ENCODE assay signal across 19 cellular contexts in the genomic region with DNA sequence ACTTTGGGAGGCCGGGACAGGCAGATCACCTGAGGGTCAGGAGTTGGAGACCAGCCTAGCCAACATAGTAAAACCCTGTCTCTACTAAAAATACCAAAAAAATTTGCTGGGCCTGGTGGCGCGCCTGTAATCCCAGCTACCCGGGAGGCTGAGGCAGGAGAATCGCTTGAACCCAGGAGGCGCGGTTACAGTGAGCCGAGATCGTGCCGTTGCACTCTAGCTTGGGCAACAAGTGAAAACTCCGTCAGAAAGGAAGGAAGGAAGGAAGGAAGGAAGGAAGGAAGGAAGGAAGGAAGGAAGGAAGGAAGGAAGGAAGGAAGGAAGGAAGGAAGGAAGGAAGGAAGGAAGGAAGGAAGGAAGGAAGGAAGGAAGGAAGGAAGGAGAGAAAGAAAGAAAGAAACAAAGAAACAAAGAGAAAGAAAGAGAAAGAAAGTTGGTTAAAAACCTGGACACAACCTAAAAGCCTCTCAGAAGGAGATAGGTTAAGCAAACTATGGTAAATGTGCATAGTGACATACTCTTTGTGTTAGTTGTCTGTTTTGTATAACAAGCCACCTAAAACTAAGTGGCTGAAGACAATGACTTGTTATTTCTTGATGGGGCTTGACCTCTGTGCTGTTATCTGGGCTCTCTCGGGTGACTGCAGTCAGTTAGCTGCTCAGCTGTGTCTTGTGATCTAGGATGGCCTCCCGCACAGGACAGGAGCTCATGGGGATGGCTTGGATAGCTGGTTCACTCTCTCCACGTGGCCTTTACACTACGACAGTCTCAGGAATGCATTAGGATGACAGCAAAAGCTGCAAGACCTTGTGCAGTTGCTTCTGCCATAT. TPM values are rescaled to one million over a fixed set of nuclear protein-coding genes. Genes with fewer than 3 reads are reported as not detected.
DNase-seq lines count a peak whose midpoint lies in the region; ATAC-seq, FAIRE-seq and TF ChIP-seq lines count a peak whose summit lies in the region.
"Had no signal": no experiment of that assay in that cellular context is flagged by ENCODE, and none has a peak within 500 bp of the region (broad histone marks: within the 10 kb centered on the region; RNA-seq: fewer than 3 reads in every experiment).

No MANE protein-coding gene starts in this region.

- H3K4me1 Mint-ChIP-seq in nephron progenitor cell (peaks cover 19% of the 10 kb centered on the region), MCF 10A (ENCODE audit: insufficient read depth, unreplicated experiment) (peaks cover under 1% of the 10 kb centered on the region)
- H3K4me1 Mint-ChIP-seq: CD4-positive, CD25-positive, alpha-beta regulatory T cell had no signal

- H3K79me2 ChIP-seq in HepG2 (ENCODE audit: insufficient read depth, low read length), result no peaks in the 10 kb centered on the region
- no peaks in the 10 kb centered on the region for H3K79me2 ChIP-seq in K562 (ENCODE audit: control insufficient read depth, insufficient read depth, low read length)

- H3K4me3 ChIP-seq in HepG2 (replicated peaks in 1 of 3; ENCODE audit: insufficient read depth in 1 of 3, low read depth in 2 of 3, low read length in 3 of 3), result no peak overlapping the region
- no peak overlapping the region for H3K4me3 ChIP-seq in right lobe of liver
- no peak overlapping the region for H3K4me3 ChIP-seq in K562
- H3K4me3 ChIP-seq: BLaER1 treated with 17β-estradiol and CSF1 and Interleukin-3, amounts not matched to agents 10 nM and 100 nM had no signal

- H3K9me3 Mint-ChIP-seq in nephron progenitor cell (peaks cover 31% of the 10 kb centered on the region), MCF 10A (ENCODE audit: unreplicated experiment) (no peaks in the 10 kb centered on the region)

- ATAC-seq in HepG2 (no peak), right lobe of liver (no peak), K562 (peak; percentile 57), GM18873 (IDR thresholded peaks at IDR 0.05; ENCODE audit: low FRiP score, unreplicated experiment) (no peak)
- ATAC-seq: HCT116 had no signal

- H3K9me3 ChIP-seq in HepG2 (ENCODE audit: low read length) (peaks cover 10% of the 10 kb centered on the region; the same call in 1 of the 2 replicates), right lobe of liver (no peaks in the 10 kb centered on the region), K562 (replicated peaks; ENCODE audit: control insufficient read depth, insufficient read depth, low read depth, low read length) (no peaks in the 10 kb centered on the region)

- intact Hi-C loops in HepG2 (cut with micrococcal nuclease; ENCODE audit: unreplicated experiment), result no loop called here
- intact Hi-C loops in right lobe of liver (cut with DNase I), result no loop called here
- intact Hi-C loops in K562 (cut with micrococcal nuclease), result no loop called here
- intact Hi-C loops in MCF 10A (cut with micrococcal nuclease), result no loop called here

- DNase-seq in HepG2 (ENCODE audit: low spot score), result no peak
- DNase-seq in right lobe of liver, result no peak
- DNase-seq in K562 (ENCODE audit: extremely low read depth in 1 of 4, low spot score in 3 of 4), result peak in 1 of 4 experiments; percentile 10
- DNase-seq in nephron progenitor cell, result no peak
- DNase-seq in stimulated activated CD4-positive, alpha-beta T cell treated with anti-CD3 and anti-CD28 coated beads, Interleukin-4, amount 100 ng/mL, for 1 hour, result no peak
- DNase-seq in MCF 10A (ENCODE audit: unreplicated experiment), result no peak
- DNase-seq in SHP77 treated with DMSO at 0.1 percent for 48 hours (lab: John Stamatoyannopoulos, UW), result no peak
- DNase-seq: ACHN; Calu3; CD4-positive, CD25-positive, alpha-beta regulatory T cell; DMS 273 treated with DMSO at 0.1 percent for 48 hours; KBM-7 had no signal

- H3K27ac Mint-ChIP-seq in nephron progenitor cell, result peak overlapping the region; percentile 88
- H3K27ac Mint-ChIP-seq in MCF 10A (ENCODE audit: low read depth, unreplicated experiment), result no peak overlapping the region
- H3K27ac Mint-ChIP-seq: CD4-positive, CD25-positive, alpha-beta regulatory T cell had no signal

- POLR2A ChIA-PET in HepG2 (lab: Yijun Ruan, JAX), result no interaction called here
- POLR2A ChIA-PET in K562 (lab: Yijun Ruan, JAX), result interaction anchor here (1.1 kb wide), 1 partner anchor 15 kb away, joined by 3 read pairs; no protein-coding TSS in a partner anchor
- POLR2A ChIA-PET in MCF 10A (lab: Yijun Ruan, JAX), result no interaction called here

- H2AFZ ChIP-seq in HepG2 (ENCODE audit: low read length) (no peak overlapping the region), K562 (ENCODE audit: low read depth, low read length) (no peak overlapping the region)

- CTCF ChIA-PET in HepG2 (lab: Yijun Ruan, JAX; ENCODE audit: low intra/inter-chr PET ratio, low total read pairs), result no interaction called here
- CTCF ChIA-PET in K562 (lab: Yijun Ruan, JAX; ENCODE audit: low intra/inter-chr PET ratio), result no interaction called here
- CTCF ChIA-PET in MCF 10A (lab: Yijun Ruan, JAX), result interaction anchor here (0.5 to 5.5 kb wide), 4 partner anchors 188 to 258 kb away, joined by 3 to 26 read pairs (median 4); no protein-coding TSS in a partner anchor

- no peak overlapping the region for H3K9ac ChIP-seq in HepG2 (ENCODE audit: insufficient read depth, low read depth, low read length)
- H3K9ac ChIP-seq in K562 (ENCODE audit: insufficient read depth in 1 of 2, low read depth in 2 of 2, low read length in 2 of 2), result no peak overlapping the region
- H3K9ac ChIP-seq: BLaER1 treated with 17β-estradiol and CSF1 and Interleukin-3, amounts not matched to agents 10 nM and 100 nM had no signal

- TF ChIP-seq EP300 in HepG2 (IDR thresholded peaks at IDR 0.05; ENCODE audit: low read depth in 2 of 2, low read length in 2 of 2) (no peak), HepG2 (CRISPR knock-in tag; IDR thresholded peaks at IDR 0.05; ENCODE audit: borderline replicate concordance) (no peak), K562 (IDR thresholded peaks at IDR 0.05; ENCODE audit: low read length) (no peak)

- TF ChIP-seq RAD21 in HepG2 (CRISPR knock-in tag; IDR thresholded peaks at IDR 0.05), result no peak
- TF ChIP-seq RAD21 in K562 (CRISPR knock-in tag; conservative IDR thresholded peaks at IDR 0.05 in 1 of 2, IDR thresholded peaks at IDR 0.05 in 1 of 2), result no peak

- no peak overlapping the region for H3K27ac ChIP-seq in HepG2 (ENCODE audit: extremely low read length, insufficient read depth, low read length)
- H3K27ac ChIP-seq in right lobe of liver, result no peak overlapping the region
- H3K27ac ChIP-seq in K562 (ENCODE audit: extremely low read depth, low read depth, low read length), result no peak overlapping the region
- H3K27ac ChIP-seq: 22Rv1; BLaER1 treated with 17β-estradiol and CSF1 and Interleukin-3, amounts not matched to agents 10 nM and 100 nM; HL-60 had no signal

- peaks cover 0 to 2% of the 10 kb centered on the region in 2 experiments; a peak in 1 of 5 replicates for H3K27me3 ChIP-seq in HepG2 (ENCODE audit: control insufficient read depth in 1 of 2, insufficient read depth in 2 of 2, low read length in 2 of 2)
- H3K27me3 ChIP-seq in right lobe of liver, result no peaks in the 10 kb centered on the region
- no peaks in the 10 kb centered on the region for H3K27me3 ChIP-seq in K562 (ENCODE audit: control insufficient read depth in 2 of 2, insufficient read depth in 2 of 2, low read length in 2 of 2)

- H4K20me1 ChIP-seq in HepG2 (ENCODE audit: insufficient read depth, low read length) (no peaks in the 10 kb centered on the region), K562 (replicated peaks; ENCODE audit: control insufficient read depth, insufficient read depth, low read length) (no peaks in the 10 kb centered on the region)
- H4K20me1 ChIP-seq: BLaER1 treated with 17β-estradiol and CSF1 and Interleukin-3, amounts not matched to agents 10 nM and 100 nM had no signal

- 52% methylated on average over 15 of the region's 15 CpGs for WGBS in HepG2 (ENCODE audit: low lambda C conversion rate)
- WGBS in right lobe of liver (ENCODE audit: insufficient coverage, low coverage, low lambda C conversion rate, missing lambda C conversion rate), result 41% methylated on average over 4 of the region's 15 CpGs
- WGBS in K562 (ENCODE audit: insufficient coverage, low coverage, missing lambda C conversion rate), result 3% methylated on average over 8 of the region's 15 CpGs

- H3K4me3 Mint-ChIP-seq in nephron progenitor cell, result no peak overlapping the region
- no peak overlapping the region for H3K4me3 Mint-ChIP-seq in MCF 10A (ENCODE audit: unreplicated experiment)

- in situ Hi-C loops in HepG2 (cut with HindIII; ENCODE audit: extremely low pct_ligation_motif_present, low pct_unique_long_range_greater_than_20kb) (no loop called here), K562 (cut with MboI) (no loop called here)

- TF ChIP-seq POLR2A in HepG2 (IDR thresholded peaks at IDR 0.05; ENCODE audit: insufficient read depth in 1 of 2, low read depth in 2 of 2, low read length in 2 of 2) (no peak), right lobe of liver (IDR thresholded peaks at IDR 0.05) (no peak), K562 (conservative IDR thresholded peaks at IDR 0.05) (no peak)

- FAIRE-seq in HepG2 (lab: Jason Lieb, UNC) (no peak), K562 (lab: Jason Lieb, UNC) (no peak)
- FAIRE-seq: GM18507, H54 had no signal

- no peak overlapping the region for H3K4me2 ChIP-seq in HepG2 (ENCODE audit: low read depth, low read length)
- no peak overlapping the region for H3K4me2 ChIP-seq in K562 (ENCODE audit: insufficient read depth, low read length)
- H3K4me2 ChIP-seq: BLaER1 treated with 17β-estradiol and CSF1 and Interleukin-3, amounts not matched to agents 10 nM and 100 nM had no signal

- no peaks in the 10 kb centered on the region for H3K9me1 ChIP-seq in K562 (ENCODE audit: control insufficient read depth, insufficient read depth, low read length)

- peaks cover 6% of the 10 kb centered on the region for H3K36me3 Mint-ChIP-seq in nephron progenitor cell (ENCODE audit: low read depth)
- no peaks in the 10 kb centered on the region for H3K36me3 Mint-ChIP-seq in MCF 10A (ENCODE audit: insufficient read depth, unreplicated experiment)
- H3K36me3 Mint-ChIP-seq: CD4-positive, CD25-positive, alpha-beta regulatory T cell had no signal

- BruUV-seq in HepG2 (replicated peaks; lab: Mats Ljungman, UMichigan), result no TSS peak
- BruUV-seq in K562 (replicated peaks; lab: Mats Ljungman, UMichigan), result no TSS peak
- BruUV-seq in MCF 10A (replicated peaks; lab: Mats Ljungman, UMichigan), result no TSS peak

- H3K36me3 ChIP-seq in HepG2 (replicated peaks in 1 of 2; ENCODE audit: control insufficient read depth in 1 of 2, insufficient read depth in 2 of 2, low read length in 2 of 2) (no peaks in the 10 kb centered on the region), right lobe of liver (no peaks in the 10 kb centered on the region), K562 (ENCODE audit: control insufficient read depth, insufficient read depth, low read length) (no peaks in the 10 kb centered on the region)
- H3K36me3 ChIP-seq: BLaER1 treated with 17β-estradiol and CSF1 and Interleukin-3, amounts not matched to agents 10 nM and 100 nM had no signal

- no peak for TF ChIP-seq CTCF in HepG2 (CRISPR knock-in tag; IDR thresholded peaks at IDR 0.05)
- TF ChIP-seq CTCF in right lobe of liver (IDR thresholded peaks at IDR 0.05), result no peak
- no peak for TF ChIP-seq CTCF in K562 (IDR thresholded peaks at IDR 0.05 in 2 of 3, conservative IDR thresholded peaks at IDR 0.05 in 1 of 3; ENCODE audit: insufficient read depth in 2 of 3, low read depth in 1 of 3, low read length in 3 of 3)
- TF ChIP-seq CTCF in nephron progenitor cell (IDR thresholded peaks at IDR 0.05), result no peak
- TF ChIP-seq CTCF in MCF 10A (IDR thresholded peaks at IDR 0.05; ENCODE audit: unreplicated experiment), result no peak

- peaks cover 3% of the 10 kb centered on the region for H3K27me3 Mint-ChIP-seq in nephron progenitor cell (ENCODE audit: low read depth, poor library complexity)
- H3K27me3 Mint-ChIP-seq in MCF 10A (ENCODE audit: insufficient read depth, unreplicated experiment), result peaks cover 15% of the 10 kb centered on the region

- H3K4me1 ChIP-seq in HepG2 (ENCODE audit: insufficient read depth, low read length) (no peaks in the 10 kb centered on the region), right lobe of liver (no peaks in the 10 kb centered on the region), K562 (replicated peaks in 1 of 2; ENCODE audit: control insufficient read depth in 2 of 2, insufficient read depth in 2 of 2, low read length in 2 of 2) (no peaks in the 10 kb centered on the region)
- H3K4me1 ChIP-seq: BLaER1 treated with 17β-estradiol and CSF1 and Interleukin-3, amounts not matched to agents 10 nM and 100 nM had no signal

RNA-seq across cellular contexts. Expression of a gene that starts 8.0 kb away (rescaled TPM):
- total RNA-seq in HepG2 (2016; rRNA removed; fragmentation: Illumina TruSeq; extraction: Trizol), result 14.0 and 14.8 TPM in 2 replicates
- total RNA-seq in HepG2 (2016; cell fraction: cytosol; rRNA removed; fragmentation: Illumina TruSeq; extraction: Trizol; ENCODE audit: low read depth), result 0.71 and 1.1 TPM in 2 replicates
- 12.7 and 14.5 TPM in 2 replicates for total RNA-seq in HepG2 (2016; cell fraction: insoluble cytoplasmic fraction; rRNA removed; fragmentation: Illumina TruSeq; extraction: Trizol)
- 2.1 and 2.5 TPM in 2 replicates for total RNA-seq in HepG2 (2016; cell fraction: membrane; rRNA removed; fragmentation: Illumina TruSeq; extraction: Trizol)
- total RNA-seq in HepG2 (2016; cell fraction: nucleus; rRNA removed; fragmentation: Illumina TruSeq; extraction: Trizol), result 13.7 and 14.0 TPM in 2 replicates
- 4.5 and 6.2 TPM in 2 replicates for polyA plus RNA-seq in HepG2 (2011; rRNA removed)
- 4.8 and 5.4 TPM in 2 replicates for polyA plus RNA-seq in HepG2 (2011; cell fraction: cytosol; rRNA removed)
- polyA plus RNA-seq in HepG2 (2011; cell fraction: nucleus; rRNA removed), result 9.9 and 11.4 TPM in 2 replicates
- polyA plus RNA-seq in HepG2 (2012), result 16.8 and 17.6 TPM in 2 replicates
- polyA plus RNA-seq in HepG2 (2016; cell fraction: cytosol; fragmentation: Illumina TruSeq; extraction: Trizol; ENCODE audit: low read depth), result 0.22 and 0.27 TPM in 2 replicates
- 8.5 and 10.2 TPM in 2 replicates for polyA plus RNA-seq in HepG2 (2016; cell fraction: insoluble cytoplasmic fraction; fragmentation: Illumina TruSeq; extraction: Trizol; ENCODE audit: low read depth)
- 0.73 and 0.76 TPM in 2 replicates for polyA plus RNA-seq in HepG2 (2016; cell fraction: membrane; fragmentation: Illumina TruSeq; extraction: Trizol; ENCODE audit: low read depth)
- polyA plus RNA-seq in HepG2 (2016; cell fraction: nucleus; fragmentation: Illumina TruSeq; extraction: Trizol; ENCODE audit: insufficient read depth, low read depth), result 10.0 and 10.4 TPM in 2 replicates
- 16.0 and 20.3 TPM in 2 replicates for polyA minus RNA-seq in HepG2 (2011; rRNA and poly(A)+ RNA removed; ENCODE audit: low replicate concordance)
- 9.8 and 12.3 TPM in 2 replicates for polyA minus RNA-seq in HepG2 (2011; cell fraction: cytosol; rRNA and poly(A)+ RNA removed)
- 23.9 and 27.7 TPM in 2 replicates for polyA minus RNA-seq in HepG2 (2011; cell fraction: nucleus; rRNA and poly(A)+ RNA removed)
- total RNA-seq in right lobe of liver, result 10 to 100 TPM in 2 of 6 experiments, 1 to 10 TPM in 4; 3.9 to 13.1 (median 6.9) TPM
- total RNA-seq in K562 (2011; cell fraction: chromatin; rRNA removed; ENCODE audit: low replicate concordance), result not detected in 2 replicates
- not detected in 2 replicates for total RNA-seq in K562 (2011; cell fraction: nucleolus; rRNA removed)
- not detected in 2 replicates for total RNA-seq in K562 (2011; cell fraction: nucleoplasm; rRNA removed)
- total RNA-seq in K562 (2014; rRNA removed), result not detected in 2 replicates
- not detected in 2 replicates for total RNA-seq in K562 (2014; rRNA removed; fragmentation: Illumina TruSeq; extraction: Trizol)
- 0.04 TPM in 1 of 2 replicates, not detected in the other for total RNA-seq in K562 (2015; rRNA removed; fragmentation: Illumina TruSeq; extraction: Trizol)
- total RNA-seq in K562 (2021), result 0.24 and 0.34 TPM in 2 replicates
- polyA plus RNA-seq in K562 (2011; rRNA removed), result not detected in 2 replicates
- 0.01 TPM in 1 of 2 replicates, not detected in the other for polyA plus RNA-seq in K562 (2011; cell fraction: cytosol; rRNA removed)
- not detected in 2 replicates for polyA plus RNA-seq in K562 (2011; cell fraction: nucleus; rRNA removed)
- 0.01 and 0.21 TPM in 2 replicates for polyA plus RNA-seq in K562 (2012)
- 0.03 TPM in 1 of 2 replicates, not detected in the other for polyA plus RNA-seq in K562 (2014; fragmentation: Illumina TruSeq; extraction: Trizol)
- polyA plus RNA-seq in K562 (2014; fragmentation: Nextera tagmentation; extraction: Ambion mirVana), result not detected
- 0.08 TPM in 1 of 2 replicates, not detected in the other for polyA plus RNA-seq in K562 (2014; rRNA removed)
- polyA minus RNA-seq in K562 (2011; rRNA and poly(A)+ RNA removed), result 0.12 TPM in 1 of 2 replicates, not detected in the other
- polyA minus RNA-seq in K562 (2011; cell fraction: cytosol; rRNA and poly(A)+ RNA removed), result not detected in 2 replicates
- polyA minus RNA-seq in K562 (2011; cell fraction: nucleus; rRNA and poly(A)+ RNA removed), result under 0.01 and 0.11 TPM in 2 replicates
- 35.7 and 36.0 TPM in 2 replicates for total RNA-seq in MCF 10A (2022)
